ENCODE assay signal across 10 cellular contexts in the genomic region with DNA sequence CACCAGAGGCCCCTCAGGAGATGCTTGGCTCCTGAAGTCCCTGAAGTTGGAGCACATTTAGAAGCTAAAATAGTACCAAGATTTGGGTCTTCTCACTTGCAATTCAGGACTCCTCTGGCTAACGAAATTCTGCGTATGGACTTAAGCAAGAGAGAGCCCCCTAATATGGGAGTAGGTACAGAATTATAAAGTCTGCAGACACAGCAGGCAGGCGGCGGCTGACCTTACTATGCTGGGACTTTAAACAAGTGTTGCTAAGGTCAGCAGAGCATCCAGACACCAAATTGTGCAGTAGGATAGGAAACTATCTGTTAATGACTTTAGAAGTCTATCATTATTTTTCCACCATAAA.
A peak's percentile ranks its signal among the peaks of the same experiment; 100 is the strongest.
DNase-seq lines count a peak whose midpoint lies in the region; TF ChIP-seq lines count a peak whose summit lies in the region.
"Had no signal": no experiment of that assay in that cellular context is flagged by ENCODE, and none has a peak within 500 bp of the region (broad histone marks: within the 10 kb centered on the region; RNA-seq: fewer than 3 reads in every experiment).

No MANE protein-coding gene starts in this region.

- no peak overlapping the region for H3K4me3 Mint-ChIP-seq in neural progenitor cell
- no peak overlapping the region for H3K4me3 Mint-ChIP-seq in activated T-cell treated with anti-CD3 and anti-CD28 coated beads, Interleukin-2, amount 50 U/mL, for 24 hours
- H3K4me3 Mint-ChIP-seq: IgD-negative memory B cell had no signal

- H3K4me2 ChIP-seq in Loucy (ENCODE audit: low read depth, low read length, poor library complexity, severe bottlenecking), result peak overlapping the region; percentile 79
- H3K4me2 ChIP-seq in neural progenitor cell, result no peak overlapping the region

- DNase-seq in NCI-H146 (lab: John Stamatoyannopoulos, UW) (peak; percentile 17), NCI-H146 treated with DMSO at 0.1 percent for 48 hours (lab: John Stamatoyannopoulos, UW; ENCODE audit: unreplicated experiment) (no peak), neural progenitor cell (ENCODE audit: low spot score) (no peak), NCI-H2081 (lab: John Stamatoyannopoulos, UW) (no peak)
- DNase-seq in activated CD4-positive, alpha-beta T cell treated with anti-CD3 and anti-CD28 coated beads, Interleukin-2, amount 50 U/mL, for 1 hour, result no peak
- DNase-seq in activated T-cell treated with anti-CD3 and anti-CD28 coated beads, Interleukin-2, amount 50 U/mL, for 24 hours, result no peak

- peaks cover 5% of the 10 kb centered on the region for H3K9me3 Mint-ChIP-seq in neural progenitor cell
- H3K9me3 Mint-ChIP-seq in activated T-cell treated with anti-CD3 and anti-CD28 coated beads, Interleukin-2, amount 50 U/mL, for 24 hours, result no peaks in the 10 kb centered on the region
- H3K9me3 Mint-ChIP-seq: IgD-negative memory B cell had no signal

- H3K9ac ChIP-seq in Loucy (ENCODE audit: low read depth, low read length, poor library complexity, severe bottlenecking) (peak overlapping the region; percentile 35), neural progenitor cell (no peak overlapping the region)

- H3K4me3 ChIP-seq in Loucy (ENCODE audit: low read length, poor library complexity, severe bottlenecking) (peak overlapping the region; percentile 63), neural progenitor cell (no peak overlapping the region)

- no peak for TF ChIP-seq CTCF in Loucy (conservative IDR thresholded peaks at IDR 0.05; ENCODE audit: low read length)
- TF ChIP-seq CTCF in neural progenitor cell (IDR thresholded peaks at IDR 0.05), result no peak

- H3K27ac Mint-ChIP-seq in neural progenitor cell, result no peak overlapping the region
- H3K27ac Mint-ChIP-seq in activated T-cell treated with anti-CD3 and anti-CD28 coated beads, Interleukin-2, amount 50 U/mL, for 24 hours, result no peak overlapping the region
- H3K27ac Mint-ChIP-seq: IgD-negative memory B cell had no signal

- H3K27ac ChIP-seq in cingulate gyrus (ENCODE audit: low read depth, low read length) (peak overlapping the region; percentile 70), neural progenitor cell (no peak overlapping the region)
- H3K27ac ChIP-seq: 22Rv1 had no signal

- H3K27me3 ChIP-seq in Loucy (ENCODE audit: insufficient read depth, low read length, poor library complexity, severe bottlenecking), result no peaks in the 10 kb centered on the region
- H3K27me3 ChIP-seq in neural progenitor cell, result no peaks in the 10 kb centered on the region

- H3K4me1 ChIP-seq in Loucy (ENCODE audit: insufficient read depth, low read length, poor library complexity, severe bottlenecking) (peaks cover 47% of the 10 kb centered on the region), neural progenitor cell (no peaks in the 10 kb centered on the region)

- peaks cover 2% of the 10 kb centered on the region for H3K36me3 Mint-ChIP-seq in neural progenitor cell
- H3K36me3 Mint-ChIP-seq in activated T-cell treated with anti-CD3 and anti-CD28 coated beads, Interleukin-2, amount 50 U/mL, for 24 hours (ENCODE audit: low read depth), result no peaks in the 10 kb centered on the region
- H3K36me3 Mint-ChIP-seq: IgD-negative memory B cell had no signal

- H3K4me1 Mint-ChIP-seq in neural progenitor cell, result peaks cover 4% of the 10 kb centered on the region
- peaks cover 6% of the 10 kb centered on the region for H3K4me1 Mint-ChIP-seq in activated T-cell treated with anti-CD3 and anti-CD28 coated beads, Interleukin-2, amount 50 U/mL, for 24 hours (ENCODE audit: low read depth)
- H3K4me1 Mint-ChIP-seq: IgD-negative memory B cell had no signal

- H3K9me2 ChIP-seq in Loucy (replicated peaks; ENCODE audit: low read depth, low read length), result no peaks in the 10 kb centered on the region

- H3K79me2 ChIP-seq in Loucy (ENCODE audit: insufficient read depth, low read length) (no peaks in the 10 kb centered on the region), neural progenitor cell (ENCODE audit: low read depth) (no peaks in the 10 kb centered on the region)

- H3K36me3 ChIP-seq in Loucy (ENCODE audit: insufficient read depth, low read length) (no peaks in the 10 kb centered on the region), neural progenitor cell (no peaks in the 10 kb centered on the region)

- H3F3A ChIP-seq in Loucy (ENCODE audit: low read depth), result no peaks in the 10 kb centered on the region
- H3F3A ChIP-seq in neural progenitor cell (ENCODE audit: low read depth), result no peaks in the 10 kb centered on the region

- H4K20me1 ChIP-seq in Loucy (ENCODE audit: insufficient read depth, low read length, poor library complexity, severe bottlenecking), result no peaks in the 10 kb centered on the region
- no peaks in the 10 kb centered on the region for H4K20me1 ChIP-seq in neural progenitor cell (ENCODE audit: low read depth)

- H2AFZ ChIP-seq in Loucy (ENCODE audit: low read length), result peak overlapping the region; percentile 89
- peak overlapping the region; percentile 45 for H2AFZ ChIP-seq in neural progenitor cell (replicated peaks)

- H3K9me3 ChIP-seq in Loucy (ENCODE audit: insufficient read depth, low read depth, low read length), result no peaks in the 10 kb centered on the region
- H3K9me3 ChIP-seq in neural progenitor cell (ENCODE audit: low read depth), result no peaks in the 10 kb centered on the region

- peaks cover 6% of the 10 kb centered on the region for H3K27me3 Mint-ChIP-seq in neural progenitor cell (ENCODE audit: insufficient read depth, low read depth)
- H3K27me3 Mint-ChIP-seq in activated T-cell treated with anti-CD3 and anti-CD28 coated beads, Interleukin-2, amount 50 U/mL, for 24 hours, result peaks cover 41% of the 10 kb centered on the region
